ENCODE assay signal across 19 cellular contexts in genomic region chr18:79772108-79772864, GRCh38. TPM values are rescaled to one million over a fixed set of nuclear protein-coding genes. Genes with fewer than 3 reads are reported as not detected.
DNase-seq lines count a peak whose midpoint lies in the region; ATAC-seq and TF ChIP-seq lines count a peak whose summit lies in the region.
"Had no signal": no experiment of that assay in that cellular context is flagged by ENCODE, and none has a peak within 500 bp of the region (broad histone marks: within the 10 kb centered on the region; RNA-seq: fewer than 3 reads in every experiment).

No MANE protein-coding gene starts in this region.

- peak overlapping the region; percentile 43 for H3K23ac ChIP-seq in neuronal stem cell (ENCODE audit: low read depth, low read length, poor library complexity)

- no peak overlapping the region for H3K4me3 ChIP-seq in endodermal cell (ENCODE audit: low read length)
- H3K4me3 ChIP-seq in neuronal stem cell (ENCODE audit: low read length in 2 of 2) = no peak overlapping the region
- H3K4me3 ChIP-seq in upper lobe of right lung = no peak overlapping the region
- H3K4me3 ChIP-seq: GM23248 had no signal

- H3K4me2 ChIP-seq in neuronal stem cell (ENCODE audit: insufficient read depth, low read length, poor library complexity, severe bottlenecking) = peak overlapping the region; percentile 11

- H2BK15ac ChIP-seq in neuronal stem cell (ENCODE audit: low read length) = peak overlapping the region; percentile 58

- TF ChIP-seq CTCF in endodermal cell (conservative IDR thresholded peaks at IDR 0.05) (no peak), upper lobe of right lung (IDR thresholded peaks at IDR 0.05) (no peak)

- H3K18ac ChIP-seq in neuronal stem cell (ENCODE audit: low read length) = peak overlapping the region; percentile 57

- no peak overlapping the region for H4K8ac ChIP-seq in neuronal stem cell (ENCODE audit: low read depth, low read length)

- intact Hi-C loops in upper lobe of right lung (cut with DNase I) = no loop called here

- peaks cover 30% of the 10 kb centered on the region for H3K9me3 Mint-ChIP-seq in endodermal cell

- H2BK12ac ChIP-seq in neuronal stem cell (ENCODE audit: low read length) = no peak overlapping the region

- no peak overlapping the region for H3K9ac ChIP-seq in endodermal cell (ENCODE audit: extremely low read depth, low read length, poor library complexity, severe bottlenecking)
- peak overlapping the region; percentile 21 for H3K9ac ChIP-seq in neuronal stem cell (ENCODE audit: low read depth, low read length, poor library complexity)
- H3K9ac ChIP-seq: GM23248 had no signal

- no peak overlapping the region for H3K4me3 Mint-ChIP-seq in endodermal cell

- no peak for ATAC-seq in upper lobe of right lung
- no peak for ATAC-seq in GM21360 (IDR thresholded peaks at IDR 0.05; ENCODE audit: unreplicated experiment)

- no peaks in the 10 kb centered on the region for H3K36me3 ChIP-seq in endodermal cell (ENCODE audit: control insufficient read depth, insufficient read depth, low read length)
- no peaks in the 10 kb centered on the region for H3K36me3 ChIP-seq in neuronal stem cell (replicated peaks in 1 of 2; ENCODE audit: control insufficient read depth in 2 of 2, insufficient read depth in 2 of 2, low read length in 2 of 2)
- no peaks in the 10 kb centered on the region for H3K36me3 ChIP-seq in upper lobe of right lung

- no peaks in the 10 kb centered on the region for H3K36me3 Mint-ChIP-seq in endodermal cell (ENCODE audit: low read depth)

- H3K27me3 Mint-ChIP-seq in endodermal cell (ENCODE audit: insufficient read depth) = peaks cover 21% of the 10 kb centered on the region

- no peak overlapping the region for H3K27ac Mint-ChIP-seq in endodermal cell

- peak overlapping the region; percentile 32 for H2BK5ac ChIP-seq in neuronal stem cell (ENCODE audit: low read length)

- H3K27ac ChIP-seq in endodermal cell (ENCODE audit: low read depth, low read length) = no peak overlapping the region
- H3K27ac ChIP-seq in neuronal stem cell (replicated peaks; ENCODE audit: low read length) = no peak overlapping the region
- no peak overlapping the region for H3K27ac ChIP-seq in upper lobe of right lung
- H3K27ac ChIP-seq: 22Rv1, GM23248 had no signal

- peaks cover 1% of the 10 kb centered on the region for H3K79me1 ChIP-seq in neuronal stem cell (ENCODE audit: low read depth, low read length)

- H3K27me3 ChIP-seq in endodermal cell (ENCODE audit: control insufficient read depth, insufficient read depth, low read length, poor library complexity, severe bottlenecking) (peaks cover 6% of the 10 kb centered on the region), neuronal stem cell (ENCODE audit: control insufficient read depth in 3 of 3, insufficient read depth in 3 of 3, low read depth in 1 of 3, low read length in 3 of 3) (peaks cover 0 to 12% (median 5%) of the 10 kb centered on the region in 3 experiments), upper lobe of right lung (peaks cover 15% of the 10 kb centered on the region)

- peak; percentile 31 for DNase-seq in activated effector memory CD4-positive, alpha-beta T cell treated with anti-CD3 and anti-CD28 coated beads, Interleukin-2, amount 50 U/mL, for 16 hours
- DNase-seq in activated effector memory CD4-positive, alpha-beta T cell treated with Interleukin-2 at 50 U/mL for 16 hours = no peak
- DNase-seq in endodermal cell (peak; percentile 41), neuronal stem cell (ENCODE audit: low spot score) (no peak), upper lobe of right lung (peak; percentile 45), SKM-1 treated with dmso at 0.1 percent for 144 hours (lab: John Stamatoyannopoulos, UW; ENCODE audit: unreplicated experiment) (no peak)
- no peak for DNase-seq in stimulated activated CD4-positive, alpha-beta T cell treated with anti-CD3 and anti-CD28 coated beads, Interleukin-2, amount 100 ng/mL, for 48 hours
- DNase-seq: DMS 273 treated with DMSO at 0.1 percent for 48 hours, DND-41, GM23248, KBM-7, NCI-H1105 treated with DMSO at 0.1 percent for 48 hours, NCI-H1694, NCI-H510A, NCI-H82, RPMI8226, SIG-M5 had no signal

- H3K14ac ChIP-seq in neuronal stem cell (ENCODE audit: low read length) = no peak overlapping the region

- no peaks in the 10 kb centered on the region for H3K4me1 Mint-ChIP-seq in endodermal cell

- H2AFZ ChIP-seq in neuronal stem cell (ENCODE audit: low read length) = peak overlapping the region; percentile 7
- H2AFZ ChIP-seq: GM23248 had no signal

- peaks cover 14% of the 10 kb centered on the region for H3K9me3 ChIP-seq in endodermal cell (ENCODE audit: control insufficient read depth, low read length)
- peaks cover 5 to 10% of the 10 kb centered on the region in 2 donors for H3K9me3 ChIP-seq in neuronal stem cell (replicated peaks in 1 of 2; ENCODE audit: control insufficient read depth in 2 of 2, insufficient read depth in 1 of 2, low read depth in 1 of 2, low read length in 2 of 2)
- H3K9me3 ChIP-seq in upper lobe of right lung = peaks cover 13% of the 10 kb centered on the region

- no peaks in the 10 kb centered on the region for H3K4me1 ChIP-seq in endodermal cell (ENCODE audit: control insufficient read depth, insufficient read depth, low read length)
- H3K4me1 ChIP-seq in neuronal stem cell (ENCODE audit: control insufficient read depth in 2 of 2, insufficient read depth in 1 of 2, low read depth in 1 of 2, low read length in 2 of 2) = no peaks in the 10 kb centered on the region
- no peaks in the 10 kb centered on the region for H3K4me1 ChIP-seq in upper lobe of right lung

- peak overlapping the region; percentile 63 for H2AK5ac ChIP-seq in neuronal stem cell (ENCODE audit: low read depth, low read length)

- H2BK120ac ChIP-seq in neuronal stem cell (ENCODE audit: low read depth, low read length) = no peak overlapping the region

- WGBS in endodermal cell (ENCODE audit: insufficient coverage in 1 of 2, insufficient read length in 1 of 2), 2 experiments = 86 to 92% methylated on average over 24 to 38 of the region's 38 CpGs
- WGBS in neuronal stem cell (ENCODE audit: extremely low coverage in 2 of 2, insufficient read length in 2 of 2, insufficient replicate concordance in 1 of 2), 2 donors = no CpG with 5 or more reads among the region's 38 CpGs

- H4K91ac ChIP-seq in neuronal stem cell (ENCODE audit: low read depth, low read length, poor library complexity) = no peak overlapping the region

- H3K4ac ChIP-seq in neuronal stem cell (ENCODE audit: low read length) = no peak overlapping the region

RNA-seq across cellular contexts. Expression of gene KCNG2, which starts 25.5 kb away (rescaled TPM):
- total RNA-seq in endodermal cell (not detected), upper lobe of right lung (0.46 TPM)
- polyA plus RNA-seq in endodermal cell (2013, experiment 1 of 2) = 0.32 TPM
- polyA plus RNA-seq in endodermal cell (2013, experiment 2 of 2) = not detected
- polyA plus RNA-seq in neuronal stem cell (2013, experiment 1 of 2) = 0.29 TPM
- 0.29 TPM for polyA plus RNA-seq in neuronal stem cell (2013, experiment 2 of 2)
- total RNA-seq: GM23248 had no signal
- polyA plus RNA-seq: GM23248 had no signal

Comparison
In these comparisons a context has a peak if more than half of its experiments do, and no peak if none do; other contexts are left out.
1. DNase-seq: peak in activated effector memory CD4-positive, alpha-beta T cell treated with anti-CD3 and anti-CD28 coated beads, Interleukin-2, amount 50 U/mL, for 16 hours (single experiment), endodermal cell (single experiment) and upper lobe of right lung (single experiment); none in activated effector memory CD4-positive, alpha-beta T cell treated with Interleukin-2 at 50 U/mL for 16 hours (single experiment), neuronal stem cell (single experiment), SKM-1 treated with dmso at 0.1 percent for 144 hours (single experiment) and stimulated activated CD4-positive, alpha-beta T cell treated with anti-CD3 and anti-CD28 coated beads, Interleukin-2, amount 100 ng/mL, for 48 hours (0 of 2).